Comparison of ENCODE assay signal across 1 cellular context in genomic region chr1:28891256-28891655, GRCh38.
TF ChIP-seq lines count a peak whose summit lies in the region.

No MANE protein-coding gene starts in this region.

TF ChIP-seq in K562, 482 proteins besides CTCF, POLR2A, EP300 and RAD21 (continued from another document):
- TF ChIP-seq, protein P1, sequence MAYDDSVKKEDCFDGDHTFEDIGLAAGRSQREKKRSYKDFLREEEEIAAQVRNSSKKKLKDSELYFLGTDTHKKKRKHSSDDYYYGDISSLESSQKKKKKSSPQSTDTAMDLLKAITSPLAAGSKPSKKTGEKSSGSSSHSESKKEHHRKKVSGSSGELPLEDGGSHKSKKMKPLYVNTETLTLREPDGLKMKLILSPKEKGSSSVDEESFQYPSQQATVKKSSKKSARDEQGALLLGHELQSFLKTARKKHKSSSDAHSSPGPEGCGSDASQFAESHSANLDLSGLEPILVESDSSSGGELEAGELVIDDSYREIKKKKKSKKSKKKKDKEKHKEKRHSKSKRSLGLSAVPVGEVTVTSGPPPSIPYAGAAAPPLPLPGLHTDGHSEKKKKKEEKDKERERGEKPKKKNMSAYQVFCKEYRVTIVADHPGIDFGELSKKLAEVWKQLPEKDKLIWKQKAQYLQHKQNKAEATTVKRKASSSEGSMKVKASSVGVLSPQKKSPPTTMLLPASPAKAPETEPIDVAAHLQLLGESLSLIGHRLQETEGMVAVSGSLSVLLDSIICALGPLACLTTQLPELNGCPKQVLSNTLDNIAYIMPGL (CRISPR knock-in tag; IDR thresholded peaks at IDR 0.05) = 0 out of 2 replicates have a peak, but pooled peaks have one; percentile 51
